In genomic region chr2:204019572-204020501, GRCh38 we compare ENCODE assay signal across 9 cellular contexts.
DNase-seq lines count a peak whose midpoint lies in the region; ATAC-seq and TF ChIP-seq lines count a peak whose summit lies in the region.
"Had no signal": no experiment of that assay in that cellular context is flagged by ENCODE, and none has a peak within 500 bp of the region (broad histone marks: within the 10 kb centered on the region; RNA-seq: fewer than 3 reads in every experiment).

No MANE protein-coding gene starts in this region.

- no peak for TF ChIP-seq CTCF in CD8-positive, alpha-beta T cell (IDR thresholded peaks at IDR 0.05)

- no peak overlapping the region for H3K4me3 Mint-ChIP-seq in activated naive CD4-positive, alpha-beta T cell treated with anti-CD3 and anti-CD28 coated beads, Interleukin-2, amount 10 ng/mL, durations not matched to agents 7 days and 5 days
- no peak overlapping the region for H3K4me3 Mint-ChIP-seq in CD8-positive, alpha-beta T cell

- POLR2A ChIA-PET in CD8-positive, alpha-beta T cell (lab: Charles Lee), result no interaction called here

- peak overlapping the region; percentile 15 for H3K27ac Mint-ChIP-seq in activated naive CD4-positive, alpha-beta T cell treated with anti-CD3 and anti-CD28 coated beads, Interleukin-2, amount 10 ng/mL, durations not matched to agents 7 days and 5 days
- no peak overlapping the region for H3K27ac Mint-ChIP-seq in CD8-positive, alpha-beta T cell

- H3K4me1 Mint-ChIP-seq in activated naive CD4-positive, alpha-beta T cell treated with anti-CD3 and anti-CD28 coated beads, Interleukin-2, amount 10 ng/mL, durations not matched to agents 7 days and 5 days, result peaks cover 46% of the 10 kb centered on the region
- H3K4me1 Mint-ChIP-seq in CD8-positive, alpha-beta T cell (ENCODE audit: low read depth), result peaks cover 13% of the 10 kb centered on the region

- peaks cover 16% of the 10 kb centered on the region for H3K9me3 Mint-ChIP-seq in activated naive CD4-positive, alpha-beta T cell treated with anti-CD3 and anti-CD28 coated beads, Interleukin-2, amount 10 ng/mL, durations not matched to agents 7 days and 5 days
- H3K9me3 Mint-ChIP-seq in CD8-positive, alpha-beta T cell, result no peaks in the 10 kb centered on the region

- peak; percentile 40 for DNase-seq in activated naive CD4-positive, alpha-beta T cell treated with anti-CD3 and anti-CD28 coated beads, Interleukin-2, amount 10 ng/mL, durations not matched to agents 7 days and 5 days
- peak; percentile 76 for DNase-seq in stimulated activated CD4-positive, alpha-beta T cell treated with anti-CD3 and anti-CD28 coated beads, Interleukin-4, amount 100 ng/mL, for 24 hours
- DNase-seq in CD8-positive, alpha-beta T cell, result no peak
- DNase-seq in left cardiac atrium (no peak), NCI-H1694 treated with DMSO at 0.1 percent for 48 hours (lab: John Stamatoyannopoulos, UW) (no peak), NCI-H2029 treated with DMSO at 0.1 percent for 48 hours (lab: John Stamatoyannopoulos, UW) (no peak)
- DNase-seq: hypothalamus had no signal

- no peaks in the 10 kb centered on the region for H3K27me3 Mint-ChIP-seq in activated naive CD4-positive, alpha-beta T cell treated with anti-CD3 and anti-CD28 coated beads, Interleukin-2, amount 10 ng/mL, durations not matched to agents 7 days and 5 days
- no peaks in the 10 kb centered on the region for H3K27me3 Mint-ChIP-seq in CD8-positive, alpha-beta T cell (ENCODE audit: low read depth)

- CTCF ChIA-PET in activated naive CD4-positive, alpha-beta T cell treated with anti-CD3 and anti-CD28 coated beads, Interleukin-2, amount 10 ng/mL, durations not matched to agents 7 days and 5 days (lab: Charles Lee), result interaction anchor here (1.0 to 1.2 kb wide), 2 partner anchors 76 to 91 kb away, joined by 3 to 5 read pairs; no protein-coding TSS in a partner anchor
- CTCF ChIA-PET in CD8-positive, alpha-beta T cell (lab: Charles Lee), result no interaction called here

- peaks cover 1% of the 10 kb centered on the region for H3K36me3 Mint-ChIP-seq in activated naive CD4-positive, alpha-beta T cell treated with anti-CD3 and anti-CD28 coated beads, Interleukin-2, amount 10 ng/mL, durations not matched to agents 7 days and 5 days
- no peaks in the 10 kb centered on the region for H3K36me3 Mint-ChIP-seq in CD8-positive, alpha-beta T cell

- ATAC-seq in GM19463 (IDR thresholded peaks at IDR 0.05; ENCODE audit: unreplicated experiment), result peak; percentile 91
- ATAC-seq in HG03432 (IDR thresholded peaks at IDR 0.05; ENCODE audit: unreplicated experiment), result peak; percentile 90
- no peak for ATAC-seq in CD8-positive, alpha-beta T cell
- no peak for ATAC-seq in left cardiac atrium

- intact Hi-C loops in CD8-positive, alpha-beta T cell (cut with DNase I, micrococcal nuclease), result loop anchor here in 1 of 2 experiments (5.0 kb wide), 1 partner anchor 157 kb away; no protein-coding TSS in a partner anchor
- intact Hi-C loops in left cardiac atrium (cut with DNase I), result no loop called here

- H3K9me3 ChIP-seq in CD8-positive, alpha-beta T cell (ENCODE audit: low read length), result no peaks in the 10 kb centered on the region

- no peaks in the 10 kb centered on the region for H3K27me3 ChIP-seq in CD8-positive, alpha-beta T cell (ENCODE audit: insufficient read depth, low read length)

- H3K27ac ChIP-seq in CD8-positive, alpha-beta T cell (ENCODE audit: low read depth, low read length), result no peak overlapping the region

- H3K4me1 ChIP-seq in CD8-positive, alpha-beta T cell (ENCODE audit: insufficient read depth, low read length), result no peaks in the 10 kb centered on the region

- no peaks in the 10 kb centered on the region for H3K36me3 ChIP-seq in CD8-positive, alpha-beta T cell (ENCODE audit: insufficient read depth, low read length)

- no peak overlapping the region for H3K4me3 ChIP-seq in CD8-positive, alpha-beta T cell (ENCODE audit: low read depth, low read length)

Comparison
In these comparisons a context has a peak if more than half of its experiments do, and no peak if none do; other contexts are left out.
1. ATAC-seq: peak in GM19463 (single experiment) and HG03432 (single experiment); none in CD8-positive, alpha-beta T cell (single experiment) and left cardiac atrium (0 of 2).
2. DNase-seq: peak in activated naive CD4-positive, alpha-beta T cell treated with anti-CD3 and anti-CD28 coated beads, Interleukin-2, amount 10 ng/mL, durations not matched to agents 7 days and 5 days (single experiment) and stimulated activated CD4-positive, alpha-beta T cell treated with anti-CD3 and anti-CD28 coated beads, Interleukin-4, amount 100 ng/mL, for 24 hours (single experiment); none in CD8-positive, alpha-beta T cell (0 of 7), left cardiac atrium (single experiment), NCI-H1694 treated with DMSO at 0.1 percent for 48 hours (single experiment) and NCI-H2029 treated with DMSO at 0.1 percent for 48 hours (single experiment).